Comparison of ENCODE assay signal across 8 cellular contexts in the genomic region with DNA sequence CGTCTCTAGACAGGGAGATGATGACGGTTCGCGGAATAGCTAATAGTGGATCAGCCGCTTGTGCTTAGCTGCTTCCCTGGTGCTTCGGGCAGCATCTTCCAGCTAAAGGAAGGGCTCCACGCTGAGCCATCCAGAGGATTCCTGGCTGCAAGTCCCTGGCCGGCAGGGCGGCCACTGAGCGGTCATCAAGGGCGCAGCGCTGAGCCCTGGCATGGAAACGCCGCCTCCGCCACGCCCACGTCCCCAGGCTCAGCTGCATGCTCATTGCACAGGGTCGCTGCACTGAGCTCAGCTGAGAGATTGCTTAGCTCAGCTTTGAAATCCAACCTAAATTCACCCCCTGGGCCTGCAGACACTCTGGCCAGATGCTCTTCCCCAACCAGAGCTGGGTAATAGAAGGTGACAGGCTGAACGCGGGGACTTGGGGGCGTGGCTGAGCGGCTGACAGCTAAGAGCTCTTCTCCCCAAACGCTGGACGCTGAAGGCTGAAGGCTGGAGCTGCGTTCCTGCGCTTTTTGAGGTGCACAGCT.
DNase-seq lines count a peak whose midpoint lies in the region; ATAC-seq and TF ChIP-seq lines count a peak whose summit lies in the region.

No MANE protein-coding gene starts in this region.

- peaks cover 3% of the 10 kb centered on the region for H3K27me3 ChIP-seq in neuron (ENCODE audit: insufficient read depth, low read length)
- H3K27me3 ChIP-seq in effector memory CD4-positive, alpha-beta T cell (replicated peaks; ENCODE audit: control insufficient read depth, insufficient read depth, low read length, poor library complexity, severe bottlenecking) = no peaks in the 10 kb centered on the region

- peaks cover 8% of the 10 kb centered on the region for H3K4me1 ChIP-seq in neuron (ENCODE audit: insufficient read depth, low read length)
- H3K4me1 ChIP-seq in effector memory CD4-positive, alpha-beta T cell (ENCODE audit: control insufficient read depth, insufficient read depth, low read length, poor library complexity, severe bottlenecking) = no peaks in the 10 kb centered on the region

- H3K27ac ChIP-seq in effector memory CD4-positive, alpha-beta T cell (ENCODE audit: insufficient read depth, low read length, poor library complexity, severe bottlenecking) = no peak overlapping the region

- peak overlapping the region in 3 of 4 donors; percentile 14 to 45 (median 26) for H3K4me3 Mint-ChIP-seq in IgD-negative memory B cell
- peak overlapping the region; percentile 13 for H3K4me3 Mint-ChIP-seq in activated B cell treated with CpG ODN at 0.5 μM for 24 hours
- peak overlapping the region in 1 of 2 donors; percentile 38 for H3K4me3 Mint-ChIP-seq in effector memory CD8-positive, alpha-beta T cell

- peak overlapping the region; percentile 41 for H3K4me3 ChIP-seq in neuron (ENCODE audit: low read length)
- no peak overlapping the region for H3K4me3 ChIP-seq in effector memory CD4-positive, alpha-beta T cell (ENCODE audit: insufficient read depth, low read depth, low read length, poor library complexity, severe bottlenecking)

- TF ChIP-seq CTCF in activated B cell treated with CpG ODN at 0.5 μM for 24 hours (IDR thresholded peaks at IDR 0.05) = no peak

- no peak overlapping the region for H3K27ac Mint-ChIP-seq in IgD-negative memory B cell
- H3K27ac Mint-ChIP-seq in activated B cell treated with CpG ODN at 0.5 μM for 24 hours = no peak overlapping the region
- H3K27ac Mint-ChIP-seq in effector memory CD8-positive, alpha-beta T cell = no peak overlapping the region

- CTCF ChIA-PET in activated B cell treated with CpG ODN at 0.5 μM for 24 hours (lab: Charles Lee) = no interaction called here

- no peaks in the 10 kb centered on the region for H3K9me3 Mint-ChIP-seq in IgD-negative memory B cell
- peaks cover 2% of the 10 kb centered on the region for H3K9me3 Mint-ChIP-seq in activated B cell treated with CpG ODN at 0.5 μM for 24 hours
- peaks cover 0 to 5% of the 10 kb centered on the region in 2 donors for H3K9me3 Mint-ChIP-seq in effector memory CD8-positive, alpha-beta T cell

- POLR2A ChIA-PET in activated B cell treated with CpG ODN at 0.5 μM for 24 hours (lab: Charles Lee) = no interaction called here

- H3K9me3 ChIP-seq in neuron (ENCODE audit: low read length) = no peaks in the 10 kb centered on the region
- H3K9me3 ChIP-seq in effector memory CD4-positive, alpha-beta T cell (ENCODE audit: control insufficient read depth, low read length) = no peaks in the 10 kb centered on the region

- H3K36me3 Mint-ChIP-seq in IgD-negative memory B cell = no peaks in the 10 kb centered on the region
- no peaks in the 10 kb centered on the region for H3K36me3 Mint-ChIP-seq in activated B cell treated with CpG ODN at 0.5 μM for 24 hours (ENCODE audit: low read depth)
- H3K36me3 Mint-ChIP-seq in effector memory CD8-positive, alpha-beta T cell (ENCODE audit: insufficient read depth) = no peaks in the 10 kb centered on the region

- peaks cover 6% of the 10 kb centered on the region for H3K27me3 Mint-ChIP-seq in IgD-negative memory B cell
- peaks cover 11% of the 10 kb centered on the region for H3K27me3 Mint-ChIP-seq in activated B cell treated with CpG ODN at 0.5 μM for 24 hours
- H3K27me3 Mint-ChIP-seq in effector memory CD8-positive, alpha-beta T cell = peaks cover 0 to 28% of the 10 kb centered on the region in 2 donors

- H3K4me1 Mint-ChIP-seq in IgD-negative memory B cell = peaks cover 0 to 1% (median 0%) of the 10 kb centered on the region in 3 donors
- peaks cover 2% of the 10 kb centered on the region for H3K4me1 Mint-ChIP-seq in activated B cell treated with CpG ODN at 0.5 μM for 24 hours
- H3K4me1 Mint-ChIP-seq in effector memory CD8-positive, alpha-beta T cell (ENCODE audit: low read depth in 2 of 2) = peaks cover 0 to 2% of the 10 kb centered on the region in 2 donors

- H3K36me3 ChIP-seq in neuron (ENCODE audit: insufficient read depth, low read length) = no peaks in the 10 kb centered on the region
- no peaks in the 10 kb centered on the region for H3K36me3 ChIP-seq in effector memory CD4-positive, alpha-beta T cell (ENCODE audit: control insufficient read depth, insufficient read depth, low read length)

- intact Hi-C loops in activated B cell treated with CpG ODN at 0.5 μM for 24 hours (cut with micrococcal nuclease) (no loop called here), head of caudate nucleus (cut with DNase I) (no loop called here)

- DNase-seq in DMS79 (lab: John Stamatoyannopoulos, UW) = peak; percentile 40
- no peak for DNase-seq in activated B cell treated with CpG ODN at 0.5 μM for 24 hours
- DNase-seq in head of caudate nucleus = peak in 41 of 42 donors; percentile 2 to 84 (median 60)
- DNase-seq in effector memory CD4-positive, alpha-beta T cell = no peak
- no peak for DNase-seq in effector memory CD8-positive, alpha-beta T cell

- H2AFZ ChIP-seq in neuron (ENCODE audit: low read depth, low read length) = peak overlapping the region; percentile 72

- ATAC-seq in activated B cell treated with CpG ODN at 0.5 μM for 24 hours (ENCODE audit: low read depth) (no peak), GM18498 (IDR thresholded peaks at IDR 0.05; ENCODE audit: unreplicated experiment) (no peak)
- no peak for ATAC-seq in effector memory CD8-positive, alpha-beta T cell (replicated peaks)

Comparison
In these comparisons a context has a peak if more than half of its experiments do, and no peak if none do; other contexts are left out.
1. DNase-seq: peak in DMS79 (single experiment) and head of caudate nucleus (41 of 42); none in activated B cell treated with CpG ODN at 0.5 μM for 24 hours (single experiment), effector memory CD4-positive, alpha-beta T cell (0 of 3) and effector memory CD8-positive, alpha-beta T cell (0 of 3).